1 cellular context compared by ENCODE assay signal in the genomic region with DNA sequence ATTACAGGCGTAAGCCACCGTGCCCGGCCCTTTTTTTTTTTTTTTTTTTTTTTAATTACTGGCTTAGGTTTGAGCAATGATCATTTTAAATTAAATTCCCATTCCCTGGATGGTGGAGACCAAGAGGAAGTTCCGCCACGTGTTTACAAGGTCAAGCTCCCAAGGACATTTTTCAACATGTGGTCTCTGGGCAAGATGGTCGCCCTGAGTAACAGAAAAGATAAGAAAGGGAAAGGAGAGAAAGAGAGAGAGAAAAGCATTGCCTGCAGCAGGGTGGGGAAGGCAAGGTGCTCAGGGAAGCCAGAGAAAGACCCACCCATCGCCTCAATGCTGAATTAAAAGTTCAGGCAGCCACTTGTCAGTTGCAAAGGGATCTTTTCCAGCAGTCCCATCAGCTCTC.
TF ChIP-seq lines count a peak whose summit lies in the region.

No MANE protein-coding gene starts in this region.

TF ChIP-seq in GM23338, 12 proteins besides CTCF, POLR2A, EP300 and RAD21:
- TF ChIP-seq ZNF331 (CRISPR knock-in tag; IDR thresholded peaks at IDR 0.05; ENCODE audit: low read depth) (no peak), ETS1 (IDR thresholded peaks at IDR 0.05) (no peak), ZNF114 (CRISPR knock-in tag; IDR thresholded peaks at IDR 0.05) (no peak), CREB1 (CRISPR knock-in tag; IDR thresholded peaks at IDR 0.05; ENCODE audit: low read depth) (no peak), EZH2phosphoT487 (IDR thresholded peaks at IDR 0.05; ENCODE audit: unreplicated experiment) (no peak), POLR2AphosphoS5 (IDR thresholded peaks at IDR 0.05; ENCODE audit: low read depth) (no peak), ZNF462 (CRISPR knock-in tag; IDR thresholded peaks at IDR 0.05) (no peak), EZH2 (IDR thresholded peaks at IDR 0.05; ENCODE audit: low read depth, unreplicated experiment) (no peak), JUNB (IDR thresholded peaks at IDR 0.05; ENCODE audit: unreplicated experiment) (no peak)
